20 cellular contexts compared by ENCODE assay signal in the genomic region with DNA sequence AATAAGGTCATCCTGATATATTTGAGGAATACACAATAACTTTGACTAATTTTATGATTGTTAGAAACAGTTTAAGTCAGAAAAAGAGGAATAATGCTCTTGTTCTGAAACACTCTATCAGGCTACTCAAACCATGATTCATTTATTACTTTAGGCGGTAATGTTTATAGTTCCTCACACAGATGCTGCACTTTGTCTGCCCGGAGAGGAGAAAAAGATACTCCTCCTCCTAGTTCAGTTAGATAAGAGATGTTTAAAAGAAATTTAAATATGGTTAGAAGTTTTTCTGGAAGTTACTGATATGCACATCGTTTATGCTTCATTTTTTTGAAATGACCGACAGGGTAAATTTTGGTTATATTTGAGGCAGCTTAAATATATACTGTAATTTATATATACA.
DNase-seq lines count a peak whose midpoint lies in the region; ATAC-seq, FAIRE-seq and TF ChIP-seq lines count a peak whose summit lies in the region.
"Had no signal": no experiment of that assay in that cellular context is flagged by ENCODE, and none has a peak within 500 bp of the region (broad histone marks: within the 10 kb centered on the region; RNA-seq: fewer than 3 reads in every experiment).

No MANE protein-coding gene starts in this region.

- peaks cover 23% of the 10 kb centered on the region for H3K4me1 ChIP-seq in OCI-LY3 (ENCODE audit: low read length)
- H3K4me1 ChIP-seq in K562 (replicated peaks in 1 of 2; ENCODE audit: control insufficient read depth in 2 of 2, insufficient read depth in 2 of 2, low read length in 2 of 2) = peaks cover 4% of the 10 kb centered on the region in 2 experiments; a peak in 3 of 5 replicates
- no peaks in the 10 kb centered on the region for H3K4me1 ChIP-seq in mesenchymal stem cell (ENCODE audit: control insufficient read depth, insufficient read depth, low read depth, low read length)
- H3K4me1 ChIP-seq: A549 had no signal

- H3K9me3 ChIP-seq in OCI-LY3 (ENCODE audit: insufficient read depth, low read length) = no peaks in the 10 kb centered on the region
- no peaks in the 10 kb centered on the region for H3K9me3 ChIP-seq in K562 (replicated peaks; ENCODE audit: control insufficient read depth, insufficient read depth, low read depth, low read length)
- no peaks in the 10 kb centered on the region for H3K9me3 ChIP-seq in mesenchymal stem cell (ENCODE audit: control insufficient read depth, low read length)
- H3K9me3 ChIP-seq: A549, BLaER1 had no signal

- no peak overlapping the region for H2BK15ac ChIP-seq in mesenchymal stem cell (ENCODE audit: low read depth, poor library complexity, severe bottlenecking)

- H3K79me2 ChIP-seq in OCI-LY3 (ENCODE audit: low read length) (no peaks in the 10 kb centered on the region), K562 (ENCODE audit: control insufficient read depth, insufficient read depth, low read length) (no peaks in the 10 kb centered on the region)

- H3K14ac ChIP-seq in mesenchymal stem cell (ENCODE audit: low read length in 2 of 2) = no peak overlapping the region

- WGBS in K562 (ENCODE audit: insufficient coverage, low coverage, missing lambda C conversion rate) = 10% methylated on average over 4 of the region's 4 CpGs
- WGBS in mesenchymal stem cell = 72% methylated on average over 2 of the region's 4 CpGs

- H2AFZ ChIP-seq in OCI-LY3 (ENCODE audit: low read depth, low read length) = no peak overlapping the region
- no peak overlapping the region for H2AFZ ChIP-seq in K562 (ENCODE audit: low read depth, low read length)
- no peak overlapping the region for H2AFZ ChIP-seq in mesenchymal stem cell (ENCODE audit: low read depth, low read length)

- no peak overlapping the region for H2BK12ac ChIP-seq in mesenchymal stem cell (ENCODE audit: low read length in 2 of 2)

- DNase-seq in K562 (ENCODE audit: extremely low read depth in 1 of 4, low spot score in 3 of 4) = peak; percentile 20 to 32 (median 24)
- peak; percentile 20 for DNase-seq in mesenchymal stem cell
- no peak for DNase-seq in H54 (ENCODE audit: insufficient read length, low spot score)
- DNase-seq in cardiac septum (ENCODE audit: low spot score) = no peak
- DNase-seq: CD8-positive, alpha-beta memory T cell; DMS53; H7; NCI-H1694 treated with DMSO at 0.1 percent for 48 hours; NCI-H510A; NCI-H748 treated with DMSO at 0.1 percent for 48 hours; NK-92 treated with Interleukin-12 subunit alpha and Interleukin-12 subunit beta, amount 100 ng/mL, for 24 hours; PC-3 had no signal

- H3K27ac ChIP-seq in OCI-LY3 (ENCODE audit: low read length) (peak overlapping the region; percentile 64), K562 (ENCODE audit: extremely low read depth, low read depth, low read length) (peak overlapping the region; percentile 43; the same call in 1 of the 3 replicates), mesenchymal stem cell (ENCODE audit: low read length, poor library complexity, severe bottlenecking) (no peak overlapping the region)
- H3K27ac ChIP-seq: A549, BLaER1, HL-60, RWPE1 had no signal

- TF ChIP-seq EP300 in K562 (IDR thresholded peaks at IDR 0.05; ENCODE audit: low read length) = no peak; the same call in 1 of the 2 replicates

- H3K4me3 ChIP-seq in OCI-LY3 (ENCODE audit: low read length) (no peak overlapping the region), K562 (no peak overlapping the region), mesenchymal stem cell (ENCODE audit: insufficient read depth in 1 of 2, low read depth in 1 of 2, low read length in 2 of 2) (no peak overlapping the region)
- H3K4me3 ChIP-seq: A549, BLaER1 had no signal

- TF ChIP-seq CTCF in OCI-LY3 (IDR thresholded peaks at IDR 0.05; ENCODE audit: low read depth, low read length) (no peak), K562 (IDR thresholded peaks at IDR 0.05 in 2 of 3, conservative IDR thresholded peaks at IDR 0.05 in 1 of 3; ENCODE audit: insufficient read depth in 2 of 3, low read depth in 1 of 3, low read length in 3 of 3) (no peak)

- H3K9me1 ChIP-seq in K562 (ENCODE audit: control insufficient read depth, insufficient read depth, low read length) = no peaks in the 10 kb centered on the region

- H3K4me2 ChIP-seq in OCI-LY3 (ENCODE audit: low read length) (peak overlapping the region; percentile 31), K562 (ENCODE audit: insufficient read depth, low read length) (no peak overlapping the region), mesenchymal stem cell (ENCODE audit: low read length, poor library complexity, severe bottlenecking) (no peak overlapping the region)
- H3K4me2 ChIP-seq: A549, BLaER1 had no signal

- H3K36me3 ChIP-seq in OCI-LY3 (replicated peaks; ENCODE audit: low read depth, low read length) (no peaks in the 10 kb centered on the region), K562 (ENCODE audit: control insufficient read depth, insufficient read depth, low read length) (peaks cover 43% of the 10 kb centered on the region; the same call in 1 of the 3 replicates), mesenchymal stem cell (ENCODE audit: control insufficient read depth in 1 of 2, insufficient read depth in 2 of 2, low read depth in 1 of 2, low read length in 2 of 2) (peaks cover 2 to 31% of the 10 kb centered on the region in 2 experiments)

- FAIRE-seq in G401.6 (lab: Jason Lieb, UNC) (peak; percentile 17), K562 (lab: Jason Lieb, UNC) (no peak), H54 (lab: Jason Lieb, UNC) (no peak)
- FAIRE-seq: A549, HTR-8/SVneo had no signal

- no peak for TF ChIP-seq POLR2A in K562 (conservative IDR thresholded peaks at IDR 0.05)
- TF ChIP-seq POLR2A in H54 (IDR thresholded peaks at IDR 0.05; ENCODE audit: low read depth, low read length) = no peak

- H2BK5ac ChIP-seq in mesenchymal stem cell (ENCODE audit: low read depth, low read length, poor library complexity, severe bottlenecking) = no peak overlapping the region

- no peak overlapping the region for H3K23ac ChIP-seq in mesenchymal stem cell (ENCODE audit: low read length in 2 of 2)

- no peak overlapping the region for H2AK5ac ChIP-seq in mesenchymal stem cell (ENCODE audit: low read length, severe bottlenecking)

- no peak for TF ChIP-seq RAD21 in K562 (CRISPR knock-in tag; conservative IDR thresholded peaks at IDR 0.05 in 1 of 2, IDR thresholded peaks at IDR 0.05 in 1 of 2)

- no peak overlapping the region for H3K4ac ChIP-seq in mesenchymal stem cell (ENCODE audit: low read depth in 1 of 2, low read length in 2 of 2)

- H4K8ac ChIP-seq in mesenchymal stem cell (ENCODE audit: low read length) = no peak overlapping the region

- BruUV-seq in K562 (replicated peaks; lab: Mats Ljungman, UMichigan) = no TSS peak

- peaks cover 8% of the 10 kb centered on the region for H3K79me1 ChIP-seq in mesenchymal stem cell (replicated peaks; ENCODE audit: low read length, poor library complexity, severe bottlenecking)

- no peak overlapping the region for H3K18ac ChIP-seq in mesenchymal stem cell (ENCODE audit: low read depth in 1 of 2, low read length in 2 of 2)

- ATAC-seq in K562 = peak; percentile 57
- no peak for ATAC-seq in GM18907 (IDR thresholded peaks at IDR 0.05; ENCODE audit: unreplicated experiment)
- ATAC-seq: A549, PC-3 had no signal

- H3K9ac ChIP-seq in OCI-LY3 (ENCODE audit: low read length) = no peak overlapping the region
- no peak overlapping the region for H3K9ac ChIP-seq in K562 (ENCODE audit: insufficient read depth in 1 of 2, low read depth in 2 of 2, low read length in 2 of 2)
- H3K9ac ChIP-seq in mesenchymal stem cell (ENCODE audit: low read length) = no peak overlapping the region
- H3K9ac ChIP-seq: BLaER1 had no signal

- intact Hi-C loops in K562 (cut with micrococcal nuclease) (no loop called here), cardiac septum (cut with DNase I) (no loop called here)

- in situ Hi-C loops in K562 (cut with MboI) = no loop called here

- POLR2A ChIA-PET in K562 (lab: Yijun Ruan, JAX) = no interaction called here

- H3K27me3 ChIP-seq in OCI-LY3 (ENCODE audit: low read depth, low read length) (no peaks in the 10 kb centered on the region), K562 (ENCODE audit: control insufficient read depth in 2 of 2, insufficient read depth in 2 of 2, low read length in 2 of 2) (no peaks in the 10 kb centered on the region), mesenchymal stem cell (ENCODE audit: control insufficient read depth in 1 of 2, insufficient read depth in 1 of 2, low read length in 2 of 2) (no peaks in the 10 kb centered on the region)
- H3K27me3 ChIP-seq: BLaER1 had no signal

- no peak overlapping the region for H4K91ac ChIP-seq in mesenchymal stem cell (ENCODE audit: low read length)

- no peak overlapping the region for H2BK120ac ChIP-seq in mesenchymal stem cell (ENCODE audit: low read depth, low read length)

- CTCF ChIA-PET in K562 (lab: Yijun Ruan, JAX; ENCODE audit: low intra/inter-chr PET ratio) = no interaction called here

- no peaks in the 10 kb centered on the region for H4K20me1 ChIP-seq in OCI-LY3 (ENCODE audit: insufficient read depth, low read length)
- H4K20me1 ChIP-seq in K562 (replicated peaks; ENCODE audit: control insufficient read depth, insufficient read depth, low read length) = no peaks in the 10 kb centered on the region
- H4K20me1 ChIP-seq: BLaER1 had no signal

TF ChIP-seq in K562, 482 proteins besides CTCF, POLR2A, EP300 and RAD21 (continues in another document):
- TF ChIP-seq RBM17 (IDR thresholded peaks at IDR 0.05; ENCODE audit: borderline replicate concordance, low read depth, low read length) (no peak), PHB (CRISPR knock-in tag; IDR thresholded peaks at IDR 0.05) (no peak), MYBL2 (IDR thresholded peaks at IDR 0.05; ENCODE audit: low read depth) (peak; percentile 67; the same call in 1 of the 2 replicates), MYBL2 (CRISPR knock-in tag; IDR thresholded peaks at IDR 0.05; ENCODE audit: borderline replicate concordance) (no peak), ZNF384 (IDR thresholded peaks at IDR 0.05; ENCODE audit: low read depth, low read length) (no peak), MTA2 (IDR thresholded peaks at IDR 0.05; ENCODE audit: low read depth) (no peak), FOXM1 (IDR thresholded peaks at IDR 0.05; ENCODE audit: low read depth) (0 out of 2 replicates have a peak, but pooled peaks have one; percentile 32), FOXM1 (CRISPR knock-in tag; IDR thresholded peaks at IDR 0.05; ENCODE audit: low read depth) (no peak), CBFA2T3 (IDR thresholded peaks at IDR 0.05) (peak; percentile 26; the same call in 1 of the 2 replicates)
- TF ChIP-seq, protein P1, sequence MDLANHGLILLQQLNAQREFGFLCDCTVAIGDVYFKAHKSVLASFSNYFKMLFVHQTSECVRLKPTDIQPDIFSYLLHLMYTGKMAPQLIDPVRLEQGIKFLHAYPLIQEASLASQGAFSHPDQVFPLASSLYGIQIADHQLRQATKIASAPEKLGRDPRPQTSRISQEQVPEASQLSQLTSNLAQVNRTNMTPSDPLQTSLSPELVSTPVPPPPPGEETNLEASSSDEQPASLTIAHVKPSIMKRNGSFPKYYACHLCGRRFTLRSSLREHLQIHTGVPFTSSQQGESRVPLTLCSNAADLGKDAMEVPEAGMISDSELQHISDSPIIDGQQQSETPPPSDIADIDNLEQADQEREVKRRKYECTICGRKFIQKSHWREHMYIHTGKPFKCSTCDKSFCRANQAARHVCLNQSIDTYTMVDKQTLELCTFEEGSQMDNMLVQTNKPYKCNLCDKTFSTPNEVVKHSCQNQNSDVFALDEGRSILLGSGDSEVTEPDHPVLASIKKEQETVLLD (IDR thresholded peaks at IDR 0.05) = no peak

Comparison
In these comparisons a context has a peak if more than half of its experiments do, and no peak if none do; other contexts are left out.
1. DNase-seq: peak in K562 (4 of 4) and mesenchymal stem cell (single experiment); none in H54 (single experiment) and cardiac septum (single experiment).